Comparison of ENCODE assay signal across 14 cellular contexts in genomic region chr5:149811453-149811852, GRCh38.
"Had no signal": no experiment of that assay in that cellular context is flagged by ENCODE, and none has a peak within 500 bp of the region (broad histone marks: within the 10 kb centered on the region; RNA-seq: fewer than 3 reads in every experiment).

No MANE protein-coding gene starts in this region.

- H3K36me3 ChIP-seq: neutrophil, thyroid gland had no signal

- H3K4me3 ChIP-seq: thyroid gland had no signal

- ATAC-seq: activated CD4-positive, CD25-positive, alpha-beta regulatory T cell treated with anti-CD3 and anti-CD28 coated beads, Interleukin-2, amount 50 U/mL, for 24 hours; naive thymus-derived CD8-positive, alpha-beta T cell had no signal

- FAIRE-seq: islet of Langerhans, urothelium cell line had no signal

- H3K27ac ChIP-seq: epithelial cell of prostate, neutrophil, thyroid gland had no signal

- H3K9me3 ChIP-seq: neutrophil, thyroid gland had no signal

- DNase-seq: activated CD4-positive, alpha-beta T cell treated with anti-CD3 and anti-CD28 coated beads, Interleukin-2, amount 50 U/mL, for 1 hour; activated naive CD8-positive, alpha-beta T cell treated with anti-CD3 and anti-CD28 coated beads, Interleukin-2, amount 10 ng/mL, durations not matched to agents 7 days and 5 days; cerebellar nuclear complex; dermis blood vessel endothelial cell; foreskin melanocyte; mammary epithelial cell; naive thymus-derived CD8-positive, alpha-beta T cell; stimulated activated CD4-positive, alpha-beta T cell treated with anti-CD3 and anti-CD28 coated beads, Interleukin-1b, Interleukin-23, amount 100 ng/mL, for 48 hours; thyroid gland had no signal

- H3K27me3 ChIP-seq: neutrophil, thyroid gland had no signal

- H3K4me1 ChIP-seq: thyroid gland had no signal
